ENCODE assay signal across 20 cellular contexts in the genomic region with DNA sequence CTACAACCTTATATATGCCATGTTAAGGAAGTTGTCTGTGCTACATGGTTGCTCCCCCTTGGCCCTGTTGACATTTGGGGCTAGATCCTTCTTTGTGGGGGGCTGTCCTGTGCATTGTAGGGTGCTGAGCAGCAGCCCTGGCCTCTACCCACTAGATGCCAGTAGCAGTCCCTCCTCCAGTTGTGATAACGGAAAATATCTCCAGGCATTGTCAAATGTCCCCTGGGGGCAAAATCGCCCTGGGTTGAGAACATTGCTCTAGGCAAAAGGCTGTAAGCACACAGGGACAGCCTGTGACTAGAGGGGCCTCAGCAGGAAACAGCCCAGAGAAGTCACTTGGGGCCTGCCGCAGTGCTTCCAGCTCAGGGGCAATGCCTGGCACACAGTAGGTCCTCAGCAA.
DNase-seq lines count a peak whose midpoint lies in the region; ATAC-seq and TF ChIP-seq lines count a peak whose summit lies in the region.
"Had no signal": no experiment of that assay in that cellular context is flagged by ENCODE, and none has a peak within 500 bp of the region (broad histone marks: within the 10 kb centered on the region; RNA-seq: fewer than 3 reads in every experiment).

No MANE protein-coding gene starts in this region.

- H2AFZ ChIP-seq in MM.1S (ENCODE audit: low read length), result no peak overlapping the region

- peak overlapping the region; percentile 35 for H3K27ac Mint-ChIP-seq in activated CD8-positive, alpha-beta memory T cell treated with anti-CD3 and anti-CD28 coated beads, Interleukin-2, amount 10 ng/mL, durations not matched to agents 7 days and 5 days
- peak overlapping the region; percentile 93 for H3K27ac Mint-ChIP-seq in activated naive CD8-positive, alpha-beta T cell treated with anti-CD3 and anti-CD28 coated beads, Interleukin-2, amount 10 ng/mL, durations not matched to agents 7 days and 5 days

- H4K20me1 ChIP-seq in MM.1S (ENCODE audit: insufficient read depth, low read length), result no peaks in the 10 kb centered on the region

- H3K9ac ChIP-seq in MM.1S (ENCODE audit: low read length), result peak overlapping the region; percentile 61; the same call in 1 of the 2 replicates

- H3K4me2 ChIP-seq in MM.1S (ENCODE audit: low read depth, low read length), result peak overlapping the region; percentile 50; the same call in 1 of the 2 replicates

- no peak for TF ChIP-seq EP300 in transverse colon (IDR thresholded peaks at IDR 0.05; ENCODE audit: low read depth)

- no peak for TF ChIP-seq CTCF in MM.1S (IDR thresholded peaks at IDR 0.05; ENCODE audit: low read length)
- TF ChIP-seq CTCF in transverse colon (IDR thresholded peaks at IDR 0.05), result no peak

- no peaks in the 10 kb centered on the region for H3K27me3 Mint-ChIP-seq in activated CD8-positive, alpha-beta memory T cell treated with anti-CD3 and anti-CD28 coated beads, Interleukin-2, amount 10 ng/mL, durations not matched to agents 7 days and 5 days
- no peaks in the 10 kb centered on the region for H3K27me3 Mint-ChIP-seq in activated naive CD8-positive, alpha-beta T cell treated with anti-CD3 and anti-CD28 coated beads, Interleukin-2, amount 10 ng/mL, durations not matched to agents 7 days and 5 days

- no peaks in the 10 kb centered on the region for H3K36me3 ChIP-seq in MM.1S (replicated peaks; ENCODE audit: insufficient read depth, low read length)
- no peaks in the 10 kb centered on the region for H3K36me3 ChIP-seq in transverse colon
- H3K36me3 ChIP-seq: ascending aorta, gastrocnemius medialis, pancreas had no signal

- no peaks in the 10 kb centered on the region for H3K27me3 ChIP-seq in MM.1S (replicated peaks; ENCODE audit: insufficient read depth, low read length)
- no peaks in the 10 kb centered on the region for H3K27me3 ChIP-seq in transverse colon
- H3K27me3 ChIP-seq: ascending aorta, testis had no signal

- no peaks in the 10 kb centered on the region for H3K9me2 ChIP-seq in MM.1S (replicated peaks; ENCODE audit: insufficient read depth, low read length)

- H3K27ac ChIP-seq in MM.1S (ENCODE audit: low read length) (peak overlapping the region; percentile 99), transverse colon (no peak overlapping the region)
- H3K27ac ChIP-seq: ascending aorta, C4-2B, gastrocnemius medialis, pancreas, testis had no signal

- H3K4me1 ChIP-seq in MM.1S (ENCODE audit: low read length) (peaks cover 87% of the 10 kb centered on the region), transverse colon (no peaks in the 10 kb centered on the region)
- H3K4me1 ChIP-seq: ascending aorta, gastrocnemius medialis, pancreas, testis had no signal

- no peak overlapping the region for H3K4me3 ChIP-seq in MM.1S (ENCODE audit: low read length)
- no peak overlapping the region for H3K4me3 ChIP-seq in transverse colon
- H3K4me3 ChIP-seq: ascending aorta, gastrocnemius medialis, pancreas, testis had no signal

- no peaks in the 10 kb centered on the region for H3K79me2 ChIP-seq in MM.1S (ENCODE audit: low read length)

- CTCF ChIA-PET in activated CD8-positive, alpha-beta memory T cell treated with anti-CD3 and anti-CD28 coated beads, Interleukin-2, amount 10 ng/mL, durations not matched to agents 7 days and 5 days (lab: Charles Lee), result interaction anchor here (2.6 kb wide), 1 partner anchor 17 kb away, joined by 14 read pairs; no protein-coding TSS in a partner anchor

- H3K9me3 Mint-ChIP-seq in activated CD8-positive, alpha-beta memory T cell treated with anti-CD3 and anti-CD28 coated beads, Interleukin-2, amount 10 ng/mL, durations not matched to agents 7 days and 5 days (ENCODE audit: low read depth), result peaks cover 2% of the 10 kb centered on the region
- no peaks in the 10 kb centered on the region for H3K9me3 Mint-ChIP-seq in activated naive CD8-positive, alpha-beta T cell treated with anti-CD3 and anti-CD28 coated beads, Interleukin-2, amount 10 ng/mL, durations not matched to agents 7 days and 5 days

- H3F3A ChIP-seq in MM.1S (ENCODE audit: insufficient read depth, low read length), result peaks cover 37% of the 10 kb centered on the region

- DNase-seq in activated CD8-positive, alpha-beta memory T cell treated with anti-CD3 and anti-CD28 coated beads, Interleukin-2, amount 10 ng/mL, durations not matched to agents 7 days and 5 days, result no peak
- no peak for DNase-seq in activated CD8-positive, alpha-beta memory T cell treated with anti-CD3 and anti-CD28 coated beads, Interleukin-2, amount 50 U/mL, for 4 hours
- DNase-seq in MM.1S (no peak), SKM-1 treated with dmso at 0.1 percent for 144 hours (lab: John Stamatoyannopoulos, UW; ENCODE audit: unreplicated experiment) (no peak), transverse colon (no peak)
- DNase-seq in activated naive CD8-positive, alpha-beta T cell treated with anti-CD3 and anti-CD28 coated beads, Interleukin-2, amount 10 ng/mL, durations not matched to agents 7 days and 5 days, result no peak
- DNase-seq in stimulated activated CD8-positive, alpha-beta memory T cell treated with anti-CD3 and anti-CD28 coated beads, Interleukin-4, amount 100 ng/mL, for 48 hours, result peak; percentile 52
- DNase-seq: ACHN; activated effector memory CD4-positive, alpha-beta T cell treated with Interleukin-2 at 50 U/mL for 16 hours; erythroblast; gastrocnemius medialis; kidney; NCI-H1417; NCI-H526 treated with DMSO at 0.1 percent for 48 hours; pancreas; right cardiac atrium; testis had no signal

- no peak overlapping the region for H3K4me3 Mint-ChIP-seq in activated CD8-positive, alpha-beta memory T cell treated with anti-CD3 and anti-CD28 coated beads, Interleukin-2, amount 10 ng/mL, durations not matched to agents 7 days and 5 days
- no peak overlapping the region for H3K4me3 Mint-ChIP-seq in activated naive CD8-positive, alpha-beta T cell treated with anti-CD3 and anti-CD28 coated beads, Interleukin-2, amount 10 ng/mL, durations not matched to agents 7 days and 5 days

- 86% methylated on average over 3 of the region's 3 CpGs; no CpG with 5 or more reads in 1 of the 2 donors for WGBS in transverse colon (ENCODE audit: low coverage in 1 of 2), 2 donors

- ATAC-seq in activated CD8-positive, alpha-beta memory T cell treated with anti-CD3 and anti-CD28 coated beads, Interleukin-2, amount 10 ng/mL, durations not matched to agents 7 days and 5 days, result no peak
- no peak for ATAC-seq in activated naive CD8-positive, alpha-beta T cell treated with anti-CD3 and anti-CD28 coated beads, Interleukin-2, amount 10 ng/mL, durations not matched to agents 7 days and 5 days (ENCODE audit: low read depth)
- ATAC-seq in HG02852 (IDR thresholded peaks at IDR 0.05; ENCODE audit: unreplicated experiment), result no peak
- ATAC-seq: gastrocnemius medialis, pancreas, right cardiac atrium had no signal

- peaks cover 83% of the 10 kb centered on the region for H3K4me1 Mint-ChIP-seq in activated CD8-positive, alpha-beta memory T cell treated with anti-CD3 and anti-CD28 coated beads, Interleukin-2, amount 10 ng/mL, durations not matched to agents 7 days and 5 days
- H3K4me1 Mint-ChIP-seq in activated naive CD8-positive, alpha-beta T cell treated with anti-CD3 and anti-CD28 coated beads, Interleukin-2, amount 10 ng/mL, durations not matched to agents 7 days and 5 days, result peaks cover 84% of the 10 kb centered on the region

- H3K9me3 ChIP-seq in MM.1S (replicated peaks; ENCODE audit: insufficient read depth, low read length), result no peaks in the 10 kb centered on the region
- no peaks in the 10 kb centered on the region for H3K9me3 ChIP-seq in transverse colon
- H3K9me3 ChIP-seq: ascending aorta, gastrocnemius medialis, pancreas, testis had no signal

- TF ChIP-seq POLR2A in transverse colon (IDR thresholded peaks at IDR 0.05), result no peak

- in situ Hi-C loops in transverse colon (cut with MboI; ENCODE audit: low pct_ligation_motif_present in 1 of 4, low pct_unique_long_range_greater_than_20kb in 1 of 4, low sequenced_read_pairs in 3 of 4), result loop anchor here in 1 of 4 donors (25.0 kb wide), 1 partner anchor 1091 kb away; the partner anchor contains the start of gene BCL11B

- POLR2A ChIA-PET in activated naive CD8-positive, alpha-beta T cell treated with anti-CD3 and anti-CD28 coated beads, Interleukin-2, amount 10 ng/mL, durations not matched to agents 7 days and 5 days (lab: Charles Lee), result no interaction called here

- intact Hi-C loops in transverse colon (cut with DNase I; ENCODE audit: low total_unique reads), result no loop called here

- H3K36me3 Mint-ChIP-seq in activated CD8-positive, alpha-beta memory T cell treated with anti-CD3 and anti-CD28 coated beads, Interleukin-2, amount 10 ng/mL, durations not matched to agents 7 days and 5 days, result peaks cover 17% of the 10 kb centered on the region
- H3K36me3 Mint-ChIP-seq in activated naive CD8-positive, alpha-beta T cell treated with anti-CD3 and anti-CD28 coated beads, Interleukin-2, amount 10 ng/mL, durations not matched to agents 7 days and 5 days, result peaks cover 6% of the 10 kb centered on the region
